In the genomic region with DNA sequence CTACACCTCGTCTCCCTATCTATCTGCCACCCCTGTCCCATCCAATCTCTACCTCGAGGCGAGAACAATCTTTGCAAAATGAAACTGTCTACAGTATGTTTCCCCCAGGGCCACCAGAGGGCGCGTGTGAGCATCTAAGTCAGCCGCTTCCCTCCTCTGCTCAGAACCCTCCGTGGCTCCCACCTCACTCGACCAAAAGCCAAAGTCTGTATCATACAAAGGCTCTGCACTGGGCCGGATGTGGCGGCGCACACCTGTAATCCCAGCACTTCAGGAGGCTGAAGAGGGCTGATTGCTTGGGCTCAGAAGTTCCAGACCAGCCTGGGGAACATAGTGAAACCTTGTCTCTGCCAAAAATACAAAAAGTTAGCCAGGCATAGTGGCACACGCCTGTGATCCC, we compare ENCODE assay signal across 8 cellular contexts. TPM values are rescaled to one million over a fixed set of nuclear protein-coding genes. Genes with fewer than 3 reads are reported as not detected.
DNase-seq lines count a peak whose midpoint lies in the region; ATAC-seq and TF ChIP-seq lines count a peak whose summit lies in the region.
"Not testable (repeated sequence)": the region's sequence is repeated elsewhere in the genome, so short reads cannot be mapped to it uniquely, and the experiment has no call there.

No MANE protein-coding gene starts in this region.

- H3K4me2 ChIP-seq in neural progenitor cell = not testable (repeated sequence)

- not testable (repeated sequence) for H3K9me3 Mint-ChIP-seq in CD4-positive, CD25-positive, alpha-beta regulatory T cell; activated CD4-positive, alpha-beta T cell treated with anti-CD3 and anti-CD28 coated beads for 36 hours (ENCODE audit: low read depth); glutamatergic neuron (ENCODE audit: unreplicated experiment); neural progenitor cell

- peak; percentile 50 to 83 (median 72) for DNase-seq in CD4-positive, CD25-positive, alpha-beta regulatory T cell
- DNase-seq in NT2/D1 (ENCODE audit: low read depth, low spot score) (peak; percentile 51), ascending aorta (ENCODE audit: low spot score in 2 of 2) (peak in 1 of 2 donors; percentile 71), glutamatergic neuron (peak; percentile 83), neural progenitor cell (ENCODE audit: low spot score) (peak; percentile 78)
- DNase-seq in activated CD4-positive, alpha-beta T cell treated with anti-CD3 and anti-CD28 coated beads for 36 hours = peak; percentile 91
- peak; percentile 72 for DNase-seq in stimulated activated CD8-positive, alpha-beta memory T cell treated with anti-CD3 and anti-CD28 coated beads, Interleukin-4, amount 100 ng/mL, for 24 hours (ENCODE audit: low read depth)

- H3K4me1 Mint-ChIP-seq in CD4-positive, CD25-positive, alpha-beta regulatory T cell = peaks cover 0 to 30% (median 12%) of the 10 kb centered on the region in 4 donors
- peaks cover 18% of the 10 kb centered on the region for H3K4me1 Mint-ChIP-seq in activated CD4-positive, alpha-beta T cell treated with anti-CD3 and anti-CD28 coated beads for 36 hours
- not testable (repeated sequence) for H3K4me1 Mint-ChIP-seq in glutamatergic neuron (ENCODE audit: low read depth, unreplicated experiment)
- peaks cover 26% of the 10 kb centered on the region for H3K4me1 Mint-ChIP-seq in neural progenitor cell

- peak overlapping the region in 1 of 3 donors; percentile 79 for H3K27ac Mint-ChIP-seq in CD4-positive, CD25-positive, alpha-beta regulatory T cell
- H3K27ac Mint-ChIP-seq in activated CD4-positive, alpha-beta T cell treated with anti-CD3 and anti-CD28 coated beads for 36 hours = peak overlapping the region; percentile 28
- not testable (repeated sequence) for H3K27ac Mint-ChIP-seq in glutamatergic neuron (ENCODE audit: unreplicated experiment)
- H3K27ac Mint-ChIP-seq in neural progenitor cell = peak overlapping the region; percentile 51

- POLR2A ChIA-PET in activated CD4-positive, alpha-beta T cell treated with anti-CD3 and anti-CD28 coated beads for 36 hours (lab: Charles Lee) = not testable (repeated sequence)

- not testable (repeated sequence) for H3K27ac ChIP-seq in CD4-positive, CD25-positive, alpha-beta regulatory T cell (ENCODE audit: insufficient read depth, low read length, poor library complexity, severe bottlenecking); ascending aorta; neural progenitor cell

- CTCF ChIA-PET in activated CD4-positive, alpha-beta T cell treated with anti-CD3 and anti-CD28 coated beads for 36 hours (lab: Charles Lee) = interaction anchor here (0.6 to 3.2 kb wide), 6 partner anchors 152 to 327 kb away, joined by 3 to 20 read pairs (median 4); no protein-coding TSS in a partner anchor

- not testable (repeated sequence) for H3K4me3 ChIP-seq in CD4-positive, CD25-positive, alpha-beta regulatory T cell (ENCODE audit: low read depth, low read length); NT2/D1 (ENCODE audit: insufficient read length, low read depth); ascending aorta; neural progenitor cell

- TF ChIP-seq CTCF in ascending aorta (IDR thresholded peaks at IDR 0.05) (peak; percentile 55 to 64 (median 61)), glutamatergic neuron (IDR thresholded peaks at IDR 0.05; ENCODE audit: partially characterized antibody, unreplicated experiment) (peak; percentile 76), neural progenitor cell (IDR thresholded peaks at IDR 0.05) (peak; percentile 76)

- H3K4me1 ChIP-seq in CD4-positive, CD25-positive, alpha-beta regulatory T cell (ENCODE audit: control insufficient read depth, insufficient read depth, low read length, poor library complexity, severe bottlenecking); NT2/D1 (ENCODE audit: insufficient read depth, insufficient read length); ascending aorta; neural progenitor cell: not testable (repeated sequence)

- H3K36me3 ChIP-seq in CD4-positive, CD25-positive, alpha-beta regulatory T cell (ENCODE audit: control insufficient read depth, insufficient read depth, low read length); NT2/D1 (ENCODE audit: insufficient read depth, insufficient read length, low read length); ascending aorta; neural progenitor cell: not testable (repeated sequence)

- not testable (repeated sequence) for H3K9me3 ChIP-seq in CD4-positive, CD25-positive, alpha-beta regulatory T cell (ENCODE audit: control insufficient read depth in 2 of 2, low read length in 2 of 2); NT2/D1 (ENCODE audit: insufficient read depth, low read length); ascending aorta; neural progenitor cell (ENCODE audit: low read depth)

- peaks cover 100% of the 10 kb centered on the region for H3K79me2 ChIP-seq in neural progenitor cell (ENCODE audit: low read depth)

- H3K27me3 ChIP-seq in CD4-positive, CD25-positive, alpha-beta regulatory T cell (ENCODE audit: control insufficient read depth, insufficient read depth, low read length); NT2/D1 (ENCODE audit: insufficient read depth, insufficient read length); ascending aorta; neural progenitor cell: not testable (repeated sequence)

- intact Hi-C loops in activated CD4-positive, alpha-beta T cell treated with anti-CD3 and anti-CD28 coated beads for 36 hours (cut with DNase I, micrococcal nuclease) = loop anchor here (1.0 to 5.0 kb wide), 4 partner anchors 152 to 290 kb away; no protein-coding TSS in a partner anchor
- intact Hi-C loops in ascending aorta (cut with DNase I) = loop anchor here (1.0 kb wide), 1 partner anchor 152 kb away; no protein-coding TSS in a partner anchor

- not testable (repeated sequence) for H2AFZ ChIP-seq in neural progenitor cell (replicated peaks)

- H3K9ac ChIP-seq in NT2/D1 (ENCODE audit: insufficient read length, low read depth) = peak overlapping the region; percentile 42
- H3K9ac ChIP-seq in neural progenitor cell = not testable (repeated sequence)

- peak; percentile 77 to 80 for ATAC-seq in CD4-positive, CD25-positive, alpha-beta regulatory T cell (ENCODE audit: low read depth in 2 of 2)
- peak; percentile 43 for ATAC-seq in HG02852 (IDR thresholded peaks at IDR 0.05; ENCODE audit: unreplicated experiment)
- ATAC-seq in activated CD4-positive, alpha-beta T cell treated with anti-CD3 and anti-CD28 coated beads for 36 hours = peak; percentile 87

- not testable (repeated sequence) for H3F3A ChIP-seq in neural progenitor cell (ENCODE audit: low read depth)

- peaks cover 11% of the 10 kb centered on the region for H3K27me3 Mint-ChIP-seq in CD4-positive, CD25-positive, alpha-beta regulatory T cell
- not testable (repeated sequence) for H3K27me3 Mint-ChIP-seq in activated CD4-positive, alpha-beta T cell treated with anti-CD3 and anti-CD28 coated beads for 36 hours; glutamatergic neuron (ENCODE audit: unreplicated experiment); neural progenitor cell (ENCODE audit: insufficient read depth, low read depth)

- H3K4me3 Mint-ChIP-seq in CD4-positive, CD25-positive, alpha-beta regulatory T cell = peak overlapping the region in 2 of 4 donors; percentile 28 to 66
- H3K4me3 Mint-ChIP-seq in activated CD4-positive, alpha-beta T cell treated with anti-CD3 and anti-CD28 coated beads for 36 hours = peak overlapping the region; percentile 2
- H3K4me3 Mint-ChIP-seq in glutamatergic neuron (ENCODE audit: unreplicated experiment) = not testable (repeated sequence)
- H3K4me3 Mint-ChIP-seq in neural progenitor cell = peak overlapping the region; percentile 10

- H3K36me3 Mint-ChIP-seq in CD4-positive, CD25-positive, alpha-beta regulatory T cell; activated CD4-positive, alpha-beta T cell treated with anti-CD3 and anti-CD28 coated beads for 36 hours (ENCODE audit: low read depth); glutamatergic neuron (ENCODE audit: unreplicated experiment); neural progenitor cell: not testable (repeated sequence)

- H4K20me1 ChIP-seq in neural progenitor cell (ENCODE audit: low read depth) = peaks cover 97% of the 10 kb centered on the region

RNA-seq across cellular contexts. Expression of a gene that starts 9.9 kb away (rescaled TPM):
- total RNA-seq in CD4-positive, CD25-positive, alpha-beta regulatory T cell = 8.2 TPM
- under 1 TPM in 3 of 4 donors, not detected in 1; 0.21 to 0.40 (median 0.29) TPM for polyA plus RNA-seq in CD4-positive, CD25-positive, alpha-beta regulatory T cell
- 10 to 100 TPM; 20.8 to 23.5 TPM for total RNA-seq in activated CD4-positive, alpha-beta T cell treated with anti-CD3 and anti-CD28 coated beads for 36 hours
- total RNA-seq in ascending aorta (26.0 TPM), glutamatergic neuron (ENCODE audit: unreplicated experiment) (68.1 TPM), neural progenitor cell (ENCODE audit: low replicate concordance) (13.3 and 59.0 TPM in 2 replicates)

RNA-seq across cellular contexts. Expression of a gene that starts 59.7 kb away (rescaled TPM):
- 4.6 TPM for total RNA-seq in CD4-positive, CD25-positive, alpha-beta regulatory T cell
- polyA plus RNA-seq in CD4-positive, CD25-positive, alpha-beta regulatory T cell = 10 to 100 TPM in 1 of 4 donors, 1 to 10 TPM in 3; 6.2 to 10.1 (median 8.7) TPM
- total RNA-seq in activated CD4-positive, alpha-beta T cell treated with anti-CD3 and anti-CD28 coated beads for 36 hours = 10 to 100 TPM; 64.6 to 70.4 TPM
- total RNA-seq in ascending aorta (7.8 TPM), glutamatergic neuron (ENCODE audit: unreplicated experiment) (2.3 TPM), neural progenitor cell (ENCODE audit: low replicate concordance) (16.4 and 38.8 TPM in 2 replicates)
